22 cellular contexts compared by ENCODE assay signal in genomic region chr3:189342811-189343210, GRCh38.
"Had no signal": no experiment of that assay in that cellular context is flagged by ENCODE, and none has a peak within 500 bp of the region (broad histone marks: within the 10 kb centered on the region; RNA-seq: fewer than 3 reads in every experiment).

No MANE protein-coding gene starts in this region.

- H3K27me3 ChIP-seq: body of pancreas, heart right ventricle, neural progenitor cell, sigmoid colon, tibial artery had no signal

- H3K9me3 ChIP-seq: body of pancreas, heart right ventricle, lower lobe of right lung, sigmoid colon, tibial artery had no signal

- H3K27ac ChIP-seq: body of pancreas, heart right ventricle, lower lobe of right lung, neural progenitor cell, sigmoid colon, tibial artery had no signal

- DNase-seq: activated CD4-positive, alpha-beta T cell treated with anti-CD3 and anti-CD28 coated beads for 4 hours; activated CD4-positive, alpha-beta T cell treated with anti-CD3 and anti-CD28 coated beads, Interleukin-2, amount 50 U/mL, for 48 hours; activated CD4-positive, CD25-positive, alpha-beta regulatory T cell; activated effector memory CD4-positive, alpha-beta T cell treated with Interleukin-2 at 50 U/mL for 16 hours; activated naive CD4-positive, alpha-beta T cell treated with anti-CD3 and anti-CD28 coated beads for 36 hours; activated naive CD8-positive, alpha-beta T cell treated with anti-CD3 and anti-CD28 coated beads, Interleukin-2, amount 10 ng/mL, durations not matched to agents 7 days and 5 days; activated T-cell treated with anti-CD3 and anti-CD28 coated beads, Interleukin-2, amount 50 U/mL, for 72 hours; amniotic stem cell; body of pancreas; heart right ventricle; islet precursor cell; left colon; lower lobe of right lung; naive thymus-derived CD4-positive, alpha-beta T cell; posterior cingulate gyrus; retina; sigmoid colon; stimulated activated CD4-positive, alpha-beta T cell treated with anti-CD3 and anti-CD28 coated beads, Interleukin-4, amount 100 ng/mL, for 4 hours; substantia nigra; T-helper 17 cell; tibial artery had no signal

- H3K36me3 ChIP-seq: heart right ventricle, lower lobe of right lung, neural progenitor cell, sigmoid colon, tibial artery had no signal

- H3K4me1 ChIP-seq: body of pancreas, lower lobe of right lung, sigmoid colon had no signal

- H3K4me3 ChIP-seq: body of pancreas, heart right ventricle, lower lobe of right lung, neural progenitor cell, sigmoid colon, tibial artery had no signal
